In the genomic region with DNA sequence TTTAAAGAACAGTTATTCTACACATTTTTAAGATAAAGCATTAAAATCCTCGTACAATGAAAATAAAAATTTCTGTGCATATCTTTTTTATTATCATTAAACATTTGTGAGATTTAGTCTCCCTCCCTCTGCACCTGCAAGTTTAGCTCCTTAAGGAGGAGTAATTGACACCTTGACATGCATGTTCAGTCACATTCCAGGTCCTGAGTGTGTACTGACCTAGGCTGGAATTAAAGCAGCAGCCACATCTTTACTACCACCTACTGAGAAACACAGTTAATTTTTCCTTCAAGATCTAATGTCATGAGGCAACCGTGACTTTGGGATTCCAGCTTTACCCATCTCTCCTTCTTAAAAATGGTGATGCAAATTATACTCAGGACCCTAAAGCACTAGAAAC, we compare ENCODE assay signal across 21 cellular contexts.
"Had no signal": no experiment of that assay in that cellular context is flagged by ENCODE, and none has a peak within 500 bp of the region (broad histone marks: within the 10 kb centered on the region; RNA-seq: fewer than 3 reads in every experiment).

No MANE protein-coding gene starts in this region.

- H3K4me2 ChIP-seq: neural progenitor cell had no signal

- H3K27me3 ChIP-seq: esophagus squamous epithelium, gastroesophageal sphincter, neural progenitor cell, ovary, right lobe of liver, spleen, tibial artery had no signal

- H3K4me1 ChIP-seq: esophagus squamous epithelium, gastroesophageal sphincter, neural progenitor cell, prostate gland, right lobe of liver, spleen, tibial artery had no signal

- ATAC-seq: gastroesophageal sphincter; left ventricle myocardium superior; mucosa of descending colon; naive thymus-derived CD8-positive, alpha-beta T cell; right lobe of liver; stimulated activated memory B cell treated with anti-CD40 and anti-IgM and Interleukin-4, amounts not matched to agents 10 μg/mL and 1 μg/mL and 100 μg/mL, for 72 hours had no signal

- H3K27ac Mint-ChIP-seq: naive thymus-derived CD8-positive, alpha-beta T cell; neural progenitor cell; stimulated activated memory B cell treated with anti-CD40 and anti-IgM and Interleukin-4, amounts not matched to agents 10 μg/mL and 1 μg/mL and 100 μg/mL, for 72 hours; stimulated activated naive CD8-positive, alpha-beta T cell treated with anti-CD3 and anti-CD28 coated beads, Interleukin-15, Interleukin-2, amounts not matched to agents 100 ng/mL and 50 ng/mL, for 24 hours had no signal

- H3K27ac ChIP-seq: esophagus squamous epithelium, gastroesophageal sphincter, neural progenitor cell, ovary, prostate gland, right lobe of liver, spleen, tibial artery had no signal

- H3K9me3 Mint-ChIP-seq: neural progenitor cell; stimulated activated memory B cell treated with anti-CD40 and anti-IgM and Interleukin-4, amounts not matched to agents 10 μg/mL and 1 μg/mL and 100 μg/mL, for 72 hours had no signal

- H3K27me3 Mint-ChIP-seq: stimulated activated memory B cell treated with anti-CD40 and anti-IgM and Interleukin-4, amounts not matched to agents 10 μg/mL and 1 μg/mL and 100 μg/mL, for 72 hours had no signal

- H3K4me3 Mint-ChIP-seq: naive thymus-derived CD8-positive, alpha-beta T cell; neural progenitor cell; stimulated activated memory B cell treated with anti-CD40 and anti-IgM and Interleukin-4, amounts not matched to agents 10 μg/mL and 1 μg/mL and 100 μg/mL, for 72 hours; stimulated activated naive CD8-positive, alpha-beta T cell treated with anti-CD3 and anti-CD28 coated beads, Interleukin-15, Interleukin-2, amounts not matched to agents 100 ng/mL and 50 ng/mL, for 24 hours had no signal

- H3K9me3 ChIP-seq: esophagus squamous epithelium, gastroesophageal sphincter, mucosa of descending colon, ovary, prostate gland, right lobe of liver, spleen, tibial artery had no signal

- DNase-seq: effector memory CD4-positive, alpha-beta T cell; esophagus squamous epithelium; foreskin fibroblast; glutamatergic neuron; left ventricle myocardium superior; mucosa of descending colon; naive thymus-derived CD8-positive, alpha-beta T cell; nucleus accumbens; ovary; retina; right lobe of liver; spleen; stimulated activated CD4-positive, alpha-beta T cell treated with anti-CD3 and anti-CD28 coated beads, Interleukin-15, amount 100 ng/mL, for 24 hours; stimulated activated CD4-positive, alpha-beta T cell treated with anti-CD3 and anti-CD28 coated beads, Interleukin-1b, Interleukin-23, amount 100 ng/mL, for 48 hours; stimulated activated CD4-positive, alpha-beta T cell treated with anti-CD3 and anti-CD28 coated beads, Interleukin-4, amount 100 ng/mL, for 24 hours; tibial artery had no signal

- H3K9ac ChIP-seq: neural progenitor cell had no signal

- H3K4me1 Mint-ChIP-seq: naive thymus-derived CD8-positive, alpha-beta T cell; stimulated activated memory B cell treated with anti-CD40 and anti-IgM and Interleukin-4, amounts not matched to agents 10 μg/mL and 1 μg/mL and 100 μg/mL, for 72 hours had no signal

- H3K36me3 ChIP-seq: esophagus squamous epithelium, gastroesophageal sphincter, neural progenitor cell, ovary, prostate gland, right lobe of liver, spleen, tibial artery had no signal

- H3K4me3 ChIP-seq: esophagus squamous epithelium, gastroesophageal sphincter, mucosa of descending colon, neural progenitor cell, ovary, prostate gland, right lobe of liver, spleen, tibial artery had no signal

- H2AFZ ChIP-seq: neural progenitor cell had no signal

- H3K36me3 Mint-ChIP-seq: naive thymus-derived CD8-positive, alpha-beta T cell; neural progenitor cell; stimulated activated memory B cell treated with anti-CD40 and anti-IgM and Interleukin-4, amounts not matched to agents 10 μg/mL and 1 μg/mL and 100 μg/mL, for 72 hours had no signal
